Comparison of ENCODE assay signal across 20 cellular contexts in genomic region chr3:112767777-112768176, GRCh38.
"Had no signal": no experiment of that assay in that cellular context is flagged by ENCODE, and none has a peak within 500 bp of the region (broad histone marks: within the 10 kb centered on the region; RNA-seq: fewer than 3 reads in every experiment).

No MANE protein-coding gene starts in this region.

- ATAC-seq: mucosa of descending colon; naive thymus-derived CD8-positive, alpha-beta T cell; psoas muscle; stimulated activated effector memory CD8-positive, alpha-beta T cell treated with anti-CD3 and anti-CD28 coated beads, Interleukin-12 subunit alpha, Interleukin-12 subunit beta, amount 100 ng/mL, for 72 hours; stimulated activated naive CD8-positive, alpha-beta T cell treated with anti-CD3 and anti-CD28 coated beads, Interleukin-15, amount 100 ng/mL, for 72 hours had no signal

- H3K36me3 Mint-ChIP-seq: naive thymus-derived CD8-positive, alpha-beta T cell; stimulated activated effector memory CD8-positive, alpha-beta T cell treated with anti-CD3 and anti-CD28 coated beads, Interleukin-12 subunit alpha, Interleukin-12 subunit beta, amount 100 ng/mL, for 72 hours had no signal

- H3K4me1 Mint-ChIP-seq: stimulated activated naive CD8-positive, alpha-beta T cell treated with anti-CD3 and anti-CD28 coated beads, Interleukin-15, amount 100 ng/mL, for 72 hours had no signal

- H3K27ac Mint-ChIP-seq: naive thymus-derived CD8-positive, alpha-beta T cell; stimulated activated effector memory CD8-positive, alpha-beta T cell treated with anti-CD3 and anti-CD28 coated beads, Interleukin-12 subunit alpha, Interleukin-12 subunit beta, amount 100 ng/mL, for 72 hours; stimulated activated naive CD8-positive, alpha-beta T cell treated with anti-CD3 and anti-CD28 coated beads, Interleukin-15, amount 100 ng/mL, for 72 hours had no signal

- H3K27me3 ChIP-seq: heart left ventricle, neutrophil, right lobe of liver, testis, tibial nerve, upper lobe of right lung, vagina had no signal

- H3K36me3 ChIP-seq: heart left ventricle, neutrophil, right lobe of liver, tibial nerve, upper lobe of right lung, vagina had no signal

- H3K9me3 Mint-ChIP-seq: stimulated activated effector memory CD8-positive, alpha-beta T cell treated with anti-CD3 and anti-CD28 coated beads, Interleukin-12 subunit alpha, Interleukin-12 subunit beta, amount 100 ng/mL, for 72 hours; stimulated activated naive CD8-positive, alpha-beta T cell treated with anti-CD3 and anti-CD28 coated beads, Interleukin-15, amount 100 ng/mL, for 72 hours had no signal

- DNase-seq: dermis blood vessel endothelial cell; erythroblast; heart left ventricle; hippocampal formation; kidney glomerular epithelial cell; mammary epithelial cell; mucosa of descending colon; naive thymus-derived CD8-positive, alpha-beta T cell; psoas muscle; retina; right lobe of liver; stimulated activated CD4-positive, alpha-beta T cell treated with anti-CD3 and anti-CD28 coated beads, Interleukin-4, amount 100 ng/mL, for 1 hour; stimulated activated CD8-positive, alpha-beta memory T cell treated with anti-CD3 and anti-CD28 coated beads, Interleukin-4, amount 100 ng/mL, for 48 hours; stimulated activated naive CD8-positive, alpha-beta T cell treated with anti-CD3 and anti-CD28 coated beads, Interleukin-15, amount 100 ng/mL, for 72 hours; testis; upper lobe of right lung had no signal

- H3K9me3 ChIP-seq: heart left ventricle, mucosa of descending colon, neutrophil, psoas muscle, right lobe of liver, testis, tibial nerve, upper lobe of right lung, vagina had no signal

- H3K4me3 Mint-ChIP-seq: naive thymus-derived CD8-positive, alpha-beta T cell; stimulated activated effector memory CD8-positive, alpha-beta T cell treated with anti-CD3 and anti-CD28 coated beads, Interleukin-12 subunit alpha, Interleukin-12 subunit beta, amount 100 ng/mL, for 72 hours; stimulated activated naive CD8-positive, alpha-beta T cell treated with anti-CD3 and anti-CD28 coated beads, Interleukin-15, amount 100 ng/mL, for 72 hours had no signal

- H3K4me3 ChIP-seq: heart left ventricle, mucosa of descending colon, psoas muscle, right lobe of liver, testis, tibial nerve, upper lobe of right lung, vagina had no signal

- H3K27me3 Mint-ChIP-seq: naive thymus-derived CD8-positive, alpha-beta T cell; stimulated activated naive CD8-positive, alpha-beta T cell treated with anti-CD3 and anti-CD28 coated beads, Interleukin-15, amount 100 ng/mL, for 72 hours had no signal

- H3K4me1 ChIP-seq: psoas muscle, right lobe of liver, testis, tibial nerve, upper lobe of right lung had no signal

- H3K27ac ChIP-seq: heart left ventricle, neutrophil, psoas muscle, right lobe of liver, testis, tibial nerve, upper lobe of right lung, vagina had no signal
